ENCODE assay signal across 38 cellular contexts in the genomic region with DNA sequence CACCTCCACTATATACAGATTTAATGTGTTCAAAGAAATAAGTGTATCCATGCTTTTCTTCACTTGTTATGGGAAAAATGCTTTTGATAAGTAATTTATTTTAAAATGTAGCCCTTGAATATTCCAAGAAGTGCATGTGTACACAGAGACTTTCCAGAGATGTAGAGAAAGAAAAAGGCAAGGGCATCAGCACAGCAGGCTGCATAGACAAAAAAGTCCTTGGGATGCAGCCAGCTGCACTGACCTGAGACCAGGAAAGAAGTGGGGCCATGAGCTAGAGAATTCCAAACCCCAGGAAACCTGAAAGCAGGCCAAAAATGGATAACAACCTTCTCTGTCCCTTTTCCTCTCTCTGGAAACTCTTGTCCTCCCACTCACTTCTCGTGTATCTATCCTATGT. TPM values are rescaled to one million over a fixed set of nuclear protein-coding genes. Genes with fewer than 3 reads are reported as not detected.
"Had no signal": no experiment of that assay in that cellular context is flagged by ENCODE, and none has a peak within 500 bp of the region (broad histone marks: within the 10 kb centered on the region; RNA-seq: fewer than 3 reads in every experiment).

No MANE protein-coding gene starts in this region.

- H3K36me3 ChIP-seq: adrenal gland, ascending aorta, brain microvascular endothelial cell, breast epithelium, cardiac muscle cell had no signal

- H3K27me3 ChIP-seq: adrenal gland, ascending aorta, body of pancreas, brain microvascular endothelial cell, breast epithelium, cardiac muscle cell had no signal

- H3K4me1 ChIP-seq: adrenal gland, ascending aorta, body of pancreas, breast epithelium had no signal

- H3K27ac ChIP-seq: adrenal gland, ascending aorta, body of pancreas, brain microvascular endothelial cell, breast epithelium, cardiac muscle cell had no signal

- DNase-seq: activated effector memory CD4-positive, alpha-beta T cell treated with anti-CD3 and anti-CD28 coated beads, Interleukin-2, amount 50 U/mL, for 16 hours; activated effector memory CD4-positive, alpha-beta T cell treated with Interleukin-2 at 50 U/mL for 16 hours; activated gamma-delta T cell; activated gamma-delta T cell treated with Interleukin-2 at 50 U/mL for 16 hours; activated naive CD4-positive, alpha-beta T cell; activated naive CD4-positive, alpha-beta T cell treated with anti-CD3 and anti-CD28 coated beads for 36 hours; activated naive CD4-positive, alpha-beta T cell treated with anti-CD3 and anti-CD28 coated beads, Interleukin-2, amount 10 ng/mL, durations not matched to agents 7 days and 5 days; activated naive CD4-positive, alpha-beta T cell treated with anti-CD3 and anti-CD28 coated beads, Interleukin-2, amount 50 U/mL, for 16 hours; activated naive CD4-positive, alpha-beta T cell treated with Interleukin-2 at 50 U/mL for 16 hours; activated naive CD8-positive, alpha-beta T cell treated with anti-CD3 and anti-CD28 coated beads for 36 hours; activated naive CD8-positive, alpha-beta T cell treated with anti-CD3 and anti-CD28 coated beads, Interleukin-2, amount 10 ng/mL, durations not matched to agents 7 days and 5 days; activated naive CD8-positive, alpha-beta T cell treated with anti-CD3 and anti-CD28 coated beads, Interleukin-2, amount 50 U/mL, for 24 hours; activated T-cell treated with anti-CD3 and anti-CD28 coated beads, Interleukin-2, amount 50 U/mL, for 24 hours; activated T-cell treated with anti-CD3 and anti-CD28 coated beads, Interleukin-2, amount 50 U/mL, for 4 hours; activated T-cell treated with anti-CD3 and anti-CD28 coated beads, Interleukin-2, amount 50 U/mL, for 48 hours; activated T-cell treated with anti-CD3 and anti-CD28 coated beads, Interleukin-2, amount 50 U/mL, for 72 hours; adrenal gland; amniotic stem cell; amygdala; aorta; body of pancreas; brain microvascular endothelial cell; caudate nucleus; central memory CD4-positive, alpha-beta T cell; cerebellar nuclear complex had no signal

- H3K4me3 ChIP-seq: adrenal gland, ascending aorta, body of pancreas, breast epithelium, cardiac muscle cell had no signal

- H3K9me3 ChIP-seq: ascending aorta, body of pancreas, breast epithelium had no signal

- FAIRE-seq: astrocyte, bronchial epithelial cell had no signal

- H3K27ac Mint-ChIP-seq: activated naive CD4-positive, alpha-beta T cell treated with anti-CD3 and anti-CD28 coated beads for 36 hours; activated naive CD4-positive, alpha-beta T cell treated with anti-CD3 and anti-CD28 coated beads, Interleukin-2, amount 10 ng/mL, durations not matched to agents 7 days and 5 days; activated naive CD4-positive, alpha-beta T cell treated with anti-CD3 and anti-CD28 coated beads, Interleukin-2, amount 50 U/mL, for 24 hours; activated naive CD4-positive, alpha-beta T cell treated with anti-CD3 and anti-CD28 coated beads, Interleukin-2, amount 50 U/mL, for 72 hours; activated naive CD8-positive, alpha-beta T cell; activated naive CD8-positive, alpha-beta T cell treated with anti-CD3 and anti-CD28 coated beads for 36 hours; activated naive CD8-positive, alpha-beta T cell treated with anti-CD3 and anti-CD28 coated beads, Interleukin-2, amount 10 ng/mL, durations not matched to agents 7 days and 5 days; activated naive CD8-positive, alpha-beta T cell treated with anti-CD3 and anti-CD28 coated beads, Interleukin-2, amount 50 U/mL, for 24 hours; activated T-cell treated with anti-CD3 and anti-CD28 coated beads, Interleukin-2, amount 50 U/mL, for 24 hours; activated T-cell treated with anti-CD3 and anti-CD28 coated beads, Interleukin-2, amount 50 U/mL, for 72 hours; activated T-helper 1 cell treated with anti-CD3 and anti-CD28 coated beads, Interleukin-12 subunit alpha, Interleukin-12 subunit beta, Interleukin-2, Interleukin-4 antibody, amounts not matched to agents 30 ng/mL and 10 ng/mL and 1 ng/mL, durations not matched to agents 14 hours and 24 hours and 36 hours; activated T-helper 17 cell treated with anti-CD3 and anti-CD28 coated beads, Interleukin-2, amount 50 U/mL, for 72 hours; activated T-helper 2 cell treated with anti-CD3 and anti-CD28 coated beads, Interferon-gamma antibody, Interleukin-2, Interleukin-4, amounts not matched to agents 10 μg/mL and 5 μg/mL and 100 μg/mL, durations not matched to agents 14 hours and 24 hours and 36 hours; brain had no signal

- H3K9me3 Mint-ChIP-seq: activated naive CD4-positive, alpha-beta T cell treated with anti-CD3 and anti-CD28 coated beads for 36 hours; activated naive CD4-positive, alpha-beta T cell treated with anti-CD3 and anti-CD28 coated beads, Interleukin-2, amount 10 ng/mL, durations not matched to agents 7 days and 5 days; activated naive CD4-positive, alpha-beta T cell treated with anti-CD3 and anti-CD28 coated beads, Interleukin-2, amount 50 U/mL, for 24 hours; activated naive CD4-positive, alpha-beta T cell treated with anti-CD3 and anti-CD28 coated beads, Interleukin-2, amount 50 U/mL, for 72 hours; activated naive CD8-positive, alpha-beta T cell treated with anti-CD3 and anti-CD28 coated beads for 36 hours; activated naive CD8-positive, alpha-beta T cell treated with anti-CD3 and anti-CD28 coated beads, Interleukin-2, amount 50 U/mL, for 24 hours; activated T-cell treated with anti-CD3 and anti-CD28 coated beads, Interleukin-2, amount 50 U/mL, for 24 hours; activated T-cell treated with anti-CD3 and anti-CD28 coated beads, Interleukin-2, amount 50 U/mL, for 4 hours; activated T-cell treated with anti-CD3 and anti-CD28 coated beads, Interleukin-2, amount 50 U/mL, for 72 hours; activated T-helper 2 cell treated with anti-CD3 and anti-CD28 coated beads, Interferon-gamma antibody, Interleukin-2, Interleukin-4, amounts not matched to agents 10 μg/mL and 5 μg/mL and 100 μg/mL, durations not matched to agents 14 hours and 24 hours and 36 hours; brain; central memory CD8-positive, alpha-beta T cell had no signal

- ATAC-seq: activated naive CD4-positive, alpha-beta T cell treated with anti-CD3 and anti-CD28 coated beads, Interleukin-2, amount 50 U/mL, for 72 hours; activated naive CD8-positive, alpha-beta T cell treated with anti-CD3 and anti-CD28 coated beads, Interleukin-2, amount 50 U/mL, for 24 hours; activated T-cell treated with anti-CD3 and anti-CD28 coated beads, Interleukin-2, amount 50 U/mL, for 4 hours; activated T-cell treated with anti-CD3 and anti-CD28 coated beads, Interleukin-2, amount 50 U/mL, for 72 hours; activated T-helper 17 cell treated with anti-CD3 and anti-CD28 coated beads, Interleukin-2, amount 50 U/mL, for 72 hours; body of pancreas had no signal

- H3K27me3 Mint-ChIP-seq: activated naive CD4-positive, alpha-beta T cell treated with anti-CD3 and anti-CD28 coated beads, Interleukin-2, amount 10 ng/mL, durations not matched to agents 7 days and 5 days; activated naive CD4-positive, alpha-beta T cell treated with anti-CD3 and anti-CD28 coated beads, Interleukin-2, amount 50 U/mL, for 24 hours; activated naive CD8-positive, alpha-beta T cell; activated naive CD8-positive, alpha-beta T cell treated with anti-CD3 and anti-CD28 coated beads for 36 hours; activated naive CD8-positive, alpha-beta T cell treated with anti-CD3 and anti-CD28 coated beads, Interleukin-2, amount 50 U/mL, for 24 hours; activated T-cell treated with anti-CD3 and anti-CD28 coated beads, Interleukin-2, amount 50 U/mL, for 24 hours; activated T-helper 17 cell treated with anti-CD3 and anti-CD28 coated beads, Interleukin-2, amount 50 U/mL, for 72 hours; brain; central memory CD8-positive, alpha-beta T cell had no signal

- H3K4me3 Mint-ChIP-seq: activated naive CD4-positive, alpha-beta T cell treated with anti-CD3 and anti-CD28 coated beads for 36 hours; activated naive CD4-positive, alpha-beta T cell treated with anti-CD3 and anti-CD28 coated beads, Interleukin-2, amount 10 ng/mL, durations not matched to agents 7 days and 5 days; activated naive CD4-positive, alpha-beta T cell treated with anti-CD3 and anti-CD28 coated beads, Interleukin-2, amount 50 U/mL, for 24 hours; activated naive CD8-positive, alpha-beta T cell; activated naive CD8-positive, alpha-beta T cell treated with anti-CD3 and anti-CD28 coated beads for 36 hours; activated naive CD8-positive, alpha-beta T cell treated with anti-CD3 and anti-CD28 coated beads, Interleukin-2, amount 10 ng/mL, durations not matched to agents 7 days and 5 days; activated naive CD8-positive, alpha-beta T cell treated with anti-CD3 and anti-CD28 coated beads, Interleukin-2, amount 50 U/mL, for 24 hours; activated T-cell treated with anti-CD3 and anti-CD28 coated beads, Interleukin-2, amount 50 U/mL, for 24 hours; activated T-cell treated with anti-CD3 and anti-CD28 coated beads, Interleukin-2, amount 50 U/mL, for 4 hours; activated T-cell treated with anti-CD3 and anti-CD28 coated beads, Interleukin-2, amount 50 U/mL, for 72 hours; activated T-helper 1 cell treated with anti-CD3 and anti-CD28 coated beads, Interleukin-12 subunit alpha, Interleukin-12 subunit beta, Interleukin-2, Interleukin-4 antibody, amounts not matched to agents 30 ng/mL and 10 ng/mL and 1 ng/mL, durations not matched to agents 14 hours and 24 hours and 36 hours; activated T-helper 17 cell treated with anti-CD3 and anti-CD28 coated beads, Interleukin-2, amount 50 U/mL, for 72 hours; brain; central memory CD8-positive, alpha-beta T cell had no signal

- H3K36me3 Mint-ChIP-seq: activated naive CD4-positive, alpha-beta T cell treated with anti-CD3 and anti-CD28 coated beads, Interleukin-2, amount 10 ng/mL, durations not matched to agents 7 days and 5 days; activated naive CD4-positive, alpha-beta T cell treated with anti-CD3 and anti-CD28 coated beads, Interleukin-2, amount 50 U/mL, for 24 hours; activated naive CD4-positive, alpha-beta T cell treated with anti-CD3 and anti-CD28 coated beads, Interleukin-2, amount 50 U/mL, for 72 hours; activated naive CD8-positive, alpha-beta T cell; activated naive CD8-positive, alpha-beta T cell treated with anti-CD3 and anti-CD28 coated beads for 36 hours; brain had no signal

- H3K4me1 Mint-ChIP-seq: brain; central memory CD8-positive, alpha-beta T cell had no signal

RNA-seq across cellular contexts. Expression of gene PRDM8, which starts 51.6 kb away (rescaled TPM):
- total RNA-seq: ascending aorta had no signal
